In the genomic region with DNA sequence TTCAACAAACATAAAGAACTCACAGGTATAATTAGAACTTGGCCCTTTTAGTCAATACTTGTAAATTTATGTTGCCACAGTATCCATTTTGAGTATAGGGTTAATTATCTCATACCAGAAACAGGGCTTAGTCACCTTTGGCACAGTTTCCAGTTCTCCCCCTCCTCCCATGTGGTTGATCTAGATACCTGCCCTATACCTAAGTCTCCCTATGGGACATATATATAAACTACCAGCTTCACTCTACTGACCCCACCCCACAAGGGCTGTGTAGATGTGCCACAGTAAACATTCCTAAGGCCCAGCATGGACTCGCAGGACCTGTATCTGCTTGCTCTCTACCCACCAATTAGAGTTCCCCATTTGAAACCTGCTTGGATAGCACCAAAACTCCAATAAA, we compare ENCODE assay signal across 26 cellular contexts.
"Had no signal": no experiment of that assay in that cellular context is flagged by ENCODE, and none has a peak within 500 bp of the region (broad histone marks: within the 10 kb centered on the region; RNA-seq: fewer than 3 reads in every experiment).

No MANE protein-coding gene starts in this region.

- H3K4me1 Mint-ChIP-seq: activated naive CD8-positive, alpha-beta T cell treated with anti-CD3 and anti-CD28 coated beads for 36 hours; central memory CD8-positive, alpha-beta T cell; naive B cell had no signal

- ATAC-seq: gastroesophageal sphincter, left colon had no signal

- H3K36me3 Mint-ChIP-seq: activated naive CD8-positive, alpha-beta T cell treated with anti-CD3 and anti-CD28 coated beads for 36 hours had no signal

- H3K4me3 ChIP-seq: gastroesophageal sphincter, right atrium auricular region, testis, transverse colon, uterus had no signal

- H3K27ac ChIP-seq: gastroesophageal sphincter, parathyroid adenoma, right atrium auricular region, testis, transverse colon, uterus had no signal

- H3K4me3 Mint-ChIP-seq: activated naive CD4-positive, alpha-beta T cell treated with anti-CD3 and anti-CD28 coated beads for 36 hours; activated naive CD8-positive, alpha-beta T cell treated with anti-CD3 and anti-CD28 coated beads for 36 hours; central memory CD8-positive, alpha-beta T cell; dendritic cell treated with granulocyte-macrophage colony-stimulating factor and Interleukin-4, amounts not matched to agents 40 ng/mL and 50 ng/mL, for 4 days; mesothelial cell of epicardium; naive B cell; T-helper 2 cell treated with Interferon-gamma antibody and Interleukin-4, amounts not matched to agents 5 μg/mL and 100 μg/mL, for 36 hours had no signal

- H3K27me3 Mint-ChIP-seq: central memory CD8-positive, alpha-beta T cell; dendritic cell treated with granulocyte-macrophage colony-stimulating factor and Interleukin-4, amounts not matched to agents 40 ng/mL and 50 ng/mL, for 4 days; naive B cell had no signal

- FAIRE-seq: astrocyte, kidney had no signal

- H3K27me3 ChIP-seq: gastroesophageal sphincter, right atrium auricular region, testis, transverse colon, uterus had no signal

- H3K27ac Mint-ChIP-seq: activated naive CD4-positive, alpha-beta T cell treated with anti-CD3 and anti-CD28 coated beads for 36 hours; activated naive CD8-positive, alpha-beta T cell treated with anti-CD3 and anti-CD28 coated beads for 36 hours; dendritic cell treated with granulocyte-macrophage colony-stimulating factor and Interleukin-4, amounts not matched to agents 40 ng/mL and 50 ng/mL, for 4 days; mesothelial cell of epicardium; naive B cell; T-helper 2 cell treated with Interferon-gamma antibody and Interleukin-4, amounts not matched to agents 5 μg/mL and 100 μg/mL, for 36 hours had no signal

- H3K36me3 ChIP-seq: gastroesophageal sphincter, right atrium auricular region, transverse colon, uterus had no signal

- H3K79me2 ChIP-seq: parathyroid adenoma had no signal

- DNase-seq: activated CD4-positive, alpha-beta T cell treated with anti-CD3 and anti-CD28 coated beads for 48 hours; activated CD4-positive, alpha-beta T cell treated with anti-CD3 and anti-CD28 coated beads, Interleukin-2, amount 50 U/mL, for 48 hours; activated CD8-positive, alpha-beta memory T cell treated with anti-CD3 and anti-CD28 coated beads for 24 hours; activated effector memory CD4-positive, alpha-beta T cell treated with anti-CD3 and anti-CD28 coated beads, Interleukin-2, amount 50 U/mL, for 16 hours; activated naive CD4-positive, alpha-beta T cell treated with anti-CD3 and anti-CD28 coated beads for 36 hours; activated naive CD8-positive, alpha-beta T cell treated with anti-CD3 and anti-CD28 coated beads for 36 hours; hippocampal formation; kidney; left colon; naive B cell; occipital lobe; stimulated activated CD4-positive, alpha-beta T cell treated with anti-CD3 and anti-CD28 coated beads, Interleukin-15, amount 100 ng/mL, for 24 hours; stimulated activated CD4-positive, alpha-beta T cell treated with anti-CD3 and anti-CD28 coated beads, Interleukin-2, amount 100 ng/mL, for 24 hours; stimulated activated naive CD4-positive, alpha-beta T cell treated with Interleukin-2 at 50 U/mL for 16 hours; T-helper 1 cell; testis; transverse colon; uterus had no signal

- H3K9ac ChIP-seq: parathyroid adenoma had no signal

- H2AFZ ChIP-seq: parathyroid adenoma had no signal

- H3K9me3 Mint-ChIP-seq: activated naive CD4-positive, alpha-beta T cell treated with anti-CD3 and anti-CD28 coated beads for 36 hours; activated naive CD8-positive, alpha-beta T cell treated with anti-CD3 and anti-CD28 coated beads for 36 hours; T-helper 2 cell treated with Interferon-gamma antibody and Interleukin-4, amounts not matched to agents 5 μg/mL and 100 μg/mL, for 36 hours had no signal

- H3K4me1 ChIP-seq: gastroesophageal sphincter, parathyroid adenoma, right atrium auricular region, testis, transverse colon, uterus had no signal

- H3K9me3 ChIP-seq: gastroesophageal sphincter, right atrium auricular region, testis, transverse colon, uterus had no signal
